Comparison of ENCODE assay signal across 13 cellular contexts in the genomic region with DNA sequence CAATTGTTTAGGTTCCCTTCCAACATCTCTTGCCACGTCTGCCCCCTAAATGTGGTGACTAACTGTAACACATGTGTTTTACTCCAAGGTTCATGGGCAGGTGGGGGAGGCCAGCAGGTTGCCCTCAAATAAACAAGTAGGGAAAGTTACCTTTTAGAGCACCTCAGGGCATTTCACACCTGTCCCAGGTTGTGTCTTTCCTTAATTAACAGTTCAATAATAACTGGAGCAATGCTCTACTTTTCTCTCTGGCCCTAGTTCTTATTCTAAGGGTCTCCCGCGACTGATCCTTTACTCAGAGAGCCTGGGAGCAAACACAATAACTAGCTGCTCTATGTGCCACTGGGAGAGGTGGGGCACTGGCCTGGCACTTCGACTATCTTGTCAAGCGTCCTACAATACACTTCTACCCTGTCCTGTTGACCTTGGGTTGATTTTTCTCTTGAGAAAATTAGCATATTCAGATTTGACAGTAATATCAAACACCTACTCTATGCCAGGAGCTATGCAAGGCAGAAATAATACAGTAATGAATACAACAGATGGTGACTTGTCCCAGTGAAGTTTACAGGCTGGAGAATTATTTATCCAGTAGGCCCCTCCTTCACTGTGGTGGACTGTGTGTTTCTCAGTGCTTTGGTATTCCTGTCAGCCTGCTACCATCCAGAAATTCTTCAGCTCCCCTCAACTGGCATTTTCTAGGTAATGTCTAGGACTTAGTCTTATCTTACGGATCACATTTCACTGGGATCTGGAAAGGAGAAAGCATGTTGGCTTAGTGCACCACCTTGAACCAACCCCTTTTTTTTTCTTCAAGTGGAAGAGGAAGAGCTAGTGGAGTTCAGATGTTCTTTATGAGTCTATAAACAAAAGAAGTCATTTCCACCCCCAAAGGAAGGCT.
DNase-seq lines count a peak whose midpoint lies in the region; ATAC-seq and TF ChIP-seq lines count a peak whose summit lies in the region.
"Had no signal": no experiment of that assay in that cellular context is flagged by ENCODE, and none has a peak within 500 bp of the region (broad histone marks: within the 10 kb centered on the region; RNA-seq: fewer than 3 reads in every experiment).

No MANE protein-coding gene starts in this region.

- TF ChIP-seq CTCF in AG09309 (IDR thresholded peaks at IDR 0.05; ENCODE audit: control insufficient read depth, insufficient read depth, low read depth, low read length, missing control alignments) (no peak), GM10266 (IDR thresholded peaks at IDR 0.05; ENCODE audit: control insufficient read depth, insufficient read depth, low read depth, missing control alignments) (no peak)

- no peak for ATAC-seq in GM21423 (IDR thresholded peaks at IDR 0.05; ENCODE audit: unreplicated experiment)

- DNase-seq in AG09309 (ENCODE audit: low read depth) (peak; percentile 88), HS-27A (ENCODE audit: low read depth) (peak; percentile 64), astrocyte of the hippocampus (ENCODE audit: low read depth, low spot score) (peak; percentile 89), kidney glomerular epithelial cell (lab: John Stamatoyannopoulos, UW) (peak; percentile 70), GM10266 (ENCODE audit: extremely low spot score) (no peak), globus pallidus (ENCODE audit: low spot score) (no peak), ecto neural progenitor cell (ENCODE audit: low spot score) (no peak)
- DNase-seq: activated CD4-positive, alpha-beta T cell treated with anti-CD3 and anti-CD28 coated beads for 48 hours; CD8-positive, alpha-beta memory T cell; SIG-M5; uterus had no signal

- no peak overlapping the region for H3K4me3 ChIP-seq in AG09309 (ENCODE audit: control insufficient read depth, low read depth, low read length)
- H3K4me3 ChIP-seq: adrenal gland, uterus had no signal

Comparison
In these comparisons a context has a peak if more than half of its experiments do, and no peak if none do; other contexts are left out.
1. DNase-seq: peak in AG09309 (single experiment), HS-27A (single experiment), astrocyte of the hippocampus (single experiment) and kidney glomerular epithelial cell (single experiment); none in GM10266 (single experiment), globus pallidus (single experiment) and ecto neural progenitor cell (single experiment).